In the genomic region with DNA sequence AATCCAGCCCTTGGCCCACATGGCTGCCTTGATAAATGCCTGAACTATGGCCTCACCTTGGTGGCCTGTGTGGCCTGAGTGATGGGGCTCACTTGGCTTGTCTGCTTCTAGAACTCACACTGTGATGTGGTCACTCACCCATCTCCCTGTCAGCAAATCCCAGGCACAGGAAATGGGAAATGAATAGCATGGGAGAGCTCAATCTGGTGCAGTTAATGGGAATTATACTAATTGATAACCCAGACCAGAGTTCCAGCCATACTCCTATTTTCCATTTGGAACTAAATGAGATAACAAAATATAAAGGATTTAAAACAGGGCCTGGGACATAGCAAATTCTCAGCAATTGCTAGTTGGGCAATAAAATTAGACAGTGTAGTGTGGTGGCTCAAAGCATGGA, we compare ENCODE assay signal across 1 cellular context.
A peak's percentile ranks its signal among the peaks of the same experiment; 100 is the strongest.
TF ChIP-seq lines count a peak whose summit lies in the region.

No MANE protein-coding gene starts in this region.

TF ChIP-seq in SK-N-SH, 30 proteins besides CTCF, POLR2A, EP300 and RAD21 (continued from another document):
- TF ChIP-seq, protein P1, sequence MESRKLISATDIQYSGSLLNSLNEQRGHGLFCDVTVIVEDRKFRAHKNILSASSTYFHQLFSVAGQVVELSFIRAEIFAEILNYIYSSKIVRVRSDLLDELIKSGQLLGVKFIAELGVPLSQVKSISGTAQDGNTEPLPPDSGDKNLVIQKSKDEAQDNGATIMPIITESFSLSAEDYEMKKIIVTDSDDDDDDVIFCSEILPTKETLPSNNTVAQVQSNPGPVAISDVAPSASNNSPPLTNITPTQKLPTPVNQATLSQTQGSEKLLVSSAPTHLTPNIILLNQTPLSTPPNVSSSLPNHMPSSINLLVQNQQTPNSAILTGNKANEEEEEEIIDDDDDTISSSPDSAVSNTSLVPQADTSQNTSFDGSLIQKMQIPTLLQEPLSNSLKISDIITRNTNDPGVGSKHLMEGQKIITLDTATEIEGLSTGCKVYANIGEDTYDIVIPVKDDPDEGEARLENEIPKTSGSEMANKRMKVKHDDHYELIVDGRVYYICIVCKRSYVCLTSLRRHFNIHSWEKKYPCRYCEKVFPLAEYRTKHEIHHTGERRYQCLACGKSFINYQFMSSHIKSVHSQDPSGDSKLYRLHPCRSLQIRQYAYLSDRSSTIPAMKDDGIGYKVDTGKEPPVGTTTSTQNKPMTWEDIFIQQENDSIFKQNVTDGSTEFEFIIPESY (IDR thresholded peaks at IDR 0.05; ENCODE audit: borderline replicate concordance, low read depth), result no peak
- TF ChIP-seq RCOR1 (IDR thresholded peaks at IDR 0.05; ENCODE audit: low read length) (peak; percentile 57; the same call in 1 of the 2 replicates), FOXJ3 (CRISPR knock-in tag; IDR thresholded peaks at IDR 0.05) (0 out of 2 replicates have a peak, but pooled peaks have one; percentile 26), GATA2 (CRISPR knock-in tag; IDR thresholded peaks at IDR 0.05) (peak; percentile 50; the same call in 1 of the 2 replicates)
